In the genomic region with DNA sequence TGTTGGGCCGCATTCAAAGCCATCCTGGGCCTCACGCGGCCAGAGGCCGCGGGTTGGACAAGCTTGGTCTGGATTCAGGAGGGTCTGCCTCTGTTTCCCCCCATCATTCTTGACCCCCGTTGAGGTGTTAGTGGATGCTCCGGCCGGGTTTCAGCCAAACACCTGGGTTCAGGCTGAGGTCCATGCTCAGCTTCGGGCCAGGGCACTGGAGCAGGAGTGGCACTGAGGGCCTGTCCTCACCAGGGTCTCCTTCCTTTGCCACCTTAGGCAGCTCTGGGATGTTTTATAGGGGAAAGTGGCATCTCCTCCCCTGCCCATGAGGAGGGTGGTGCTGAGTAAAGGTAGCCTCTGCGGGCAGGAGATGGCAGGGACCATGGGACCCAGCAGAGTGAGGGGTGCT, we compare ENCODE assay signal across 1 cellular context.
TF ChIP-seq lines count a peak whose summit lies in the region.

No MANE protein-coding gene starts in this region.

TF ChIP-seq in GM23338, 12 proteins besides CTCF, POLR2A, EP300 and RAD21 (continued from another document):
- TF ChIP-seq, protein P1, sequence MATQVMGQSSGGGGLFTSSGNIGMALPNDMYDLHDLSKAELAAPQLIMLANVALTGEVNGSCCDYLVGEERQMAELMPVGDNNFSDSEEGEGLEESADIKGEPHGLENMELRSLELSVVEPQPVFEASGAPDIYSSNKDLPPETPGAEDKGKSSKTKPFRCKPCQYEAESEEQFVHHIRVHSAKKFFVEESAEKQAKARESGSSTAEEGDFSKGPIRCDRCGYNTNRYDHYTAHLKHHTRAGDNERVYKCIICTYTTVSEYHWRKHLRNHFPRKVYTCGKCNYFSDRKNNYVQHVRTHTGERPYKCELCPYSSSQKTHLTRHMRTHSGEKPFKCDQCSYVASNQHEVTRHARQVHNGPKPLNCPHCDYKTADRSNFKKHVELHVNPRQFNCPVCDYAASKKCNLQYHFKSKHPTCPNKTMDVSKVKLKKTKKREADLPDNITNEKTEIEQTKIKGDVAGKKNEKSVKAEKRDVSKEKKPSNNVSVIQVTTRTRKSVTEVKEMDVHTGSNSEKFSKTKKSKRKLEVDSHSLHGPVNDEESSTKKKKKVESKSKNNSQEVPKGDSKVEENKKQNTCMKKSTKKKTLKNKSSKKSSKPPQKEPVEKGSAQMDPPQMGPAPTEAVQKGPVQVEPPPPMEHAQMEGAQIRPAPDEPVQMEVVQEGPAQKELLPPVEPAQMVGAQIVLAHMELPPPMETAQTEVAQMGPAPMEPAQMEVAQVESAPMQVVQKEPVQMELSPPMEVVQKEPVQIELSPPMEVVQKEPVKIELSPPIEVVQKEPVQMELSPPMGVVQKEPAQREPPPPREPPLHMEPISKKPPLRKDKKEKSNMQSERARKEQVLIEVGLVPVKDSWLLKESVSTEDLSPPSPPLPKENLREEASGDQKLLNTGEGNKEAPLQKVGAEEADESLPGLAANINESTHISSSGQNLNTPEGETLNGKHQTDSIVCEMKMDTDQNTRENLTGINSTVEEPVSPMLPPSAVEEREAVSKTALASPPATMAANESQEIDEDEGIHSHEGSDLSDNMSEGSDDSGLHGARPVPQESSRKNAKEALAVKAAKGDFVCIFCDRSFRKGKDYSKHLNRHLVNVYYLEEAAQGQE (IDR thresholded peaks at IDR 0.05; ENCODE audit: unreplicated experiment) = no peak
- TF ChIP-seq CREB1 (CRISPR knock-in tag; IDR thresholded peaks at IDR 0.05; ENCODE audit: low read depth) = no peak
- TF ChIP-seq ZNF114 (CRISPR knock-in tag; IDR thresholded peaks at IDR 0.05) = no peak
- TF ChIP-seq ZNF331 (CRISPR knock-in tag; IDR thresholded peaks at IDR 0.05; ENCODE audit: low read depth) = no peak
- TF ChIP-seq, protein P2, sequence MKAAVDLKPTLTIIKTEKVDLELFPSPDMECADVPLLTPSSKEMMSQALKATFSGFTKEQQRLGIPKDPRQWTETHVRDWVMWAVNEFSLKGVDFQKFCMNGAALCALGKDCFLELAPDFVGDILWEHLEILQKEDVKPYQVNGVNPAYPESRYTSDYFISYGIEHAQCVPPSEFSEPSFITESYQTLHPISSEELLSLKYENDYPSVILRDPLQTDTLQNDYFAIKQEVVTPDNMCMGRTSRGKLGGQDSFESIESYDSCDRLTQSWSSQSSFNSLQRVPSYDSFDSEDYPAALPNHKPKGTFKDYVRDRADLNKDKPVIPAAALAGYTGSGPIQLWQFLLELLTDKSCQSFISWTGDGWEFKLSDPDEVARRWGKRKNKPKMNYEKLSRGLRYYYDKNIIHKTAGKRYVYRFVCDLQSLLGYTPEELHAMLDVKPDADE (IDR thresholded peaks at IDR 0.05) = no peak
- no peak for TF ChIP-seq EZH2phosphoT487 (IDR thresholded peaks at IDR 0.05; ENCODE audit: unreplicated experiment)
- TF ChIP-seq STAT1 (IDR thresholded peaks at IDR 0.05; ENCODE audit: unreplicated experiment) = no peak
- no peak for TF ChIP-seq POLR2AphosphoS5 (IDR thresholded peaks at IDR 0.05; ENCODE audit: low read depth)
